20 cellular contexts compared by ENCODE assay signal in the genomic region with DNA sequence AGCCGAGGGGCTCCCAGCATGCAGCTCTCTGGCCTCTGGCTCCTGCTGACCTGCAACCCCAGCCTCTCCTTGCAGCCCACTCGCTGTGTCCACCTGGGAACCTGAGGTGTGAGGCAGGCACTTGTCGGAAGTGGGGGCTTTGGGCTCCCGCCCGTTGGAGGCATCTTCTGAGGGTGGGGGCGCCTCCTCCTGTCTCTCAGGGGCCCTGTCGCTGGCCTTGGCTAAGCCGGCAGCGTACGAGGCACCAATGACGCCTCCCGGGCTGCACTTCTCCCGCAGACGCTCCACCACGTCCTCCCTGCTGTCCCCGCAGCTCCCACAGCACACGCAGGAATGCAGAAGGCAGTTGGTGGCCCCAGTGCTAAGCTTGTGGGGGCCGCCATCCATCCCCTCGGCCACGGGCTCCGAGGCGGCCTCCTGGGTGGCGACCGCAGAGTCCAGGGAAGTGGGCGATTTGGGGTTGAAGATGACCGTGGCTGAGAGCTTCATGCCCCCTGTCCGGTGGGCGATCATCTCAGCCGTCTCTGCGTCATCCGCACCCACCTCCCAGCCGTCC.
"Had no signal": no experiment of that assay in that cellular context is flagged by ENCODE, and none has a peak within 500 bp of the region (broad histone marks: within the 10 kb centered on the region; RNA-seq: fewer than 3 reads in every experiment).

No MANE protein-coding gene starts in this region.

- H3K36me3 ChIP-seq: ascending aorta, brain microvascular endothelial cell, prostate gland had no signal

- H3K27me3 ChIP-seq: ascending aorta, brain microvascular endothelial cell, dorsolateral prefrontal cortex, gastroesophageal sphincter, tibial artery had no signal

- H3K9me3 ChIP-seq: ascending aorta, prostate gland had no signal

- H3K4me3 Mint-ChIP-seq: activated CD8-positive, alpha-beta T cell treated with anti-CD3 and anti-CD28 coated beads, Interleukin-2, amount 10 ng/mL, durations not matched to agents 7 days and 5 days; activated T-helper 1 cell treated with anti-CD3 and anti-CD28 coated beads, Interleukin-12 subunit alpha, Interleukin-12 subunit beta, Interleukin-2, Interleukin-4 antibody, amounts not matched to agents 30 ng/mL and 10 ng/mL and 1 ng/mL, durations not matched to agents 14 hours and 24 hours and 36 hours; mesothelial cell of epicardium; natural killer cell; stimulated activated naive CD8-positive, alpha-beta T cell treated with anti-CD3 and anti-CD28 coated beads, Interleukin-15, Interleukin-2, amounts not matched to agents 100 ng/mL and 50 ng/mL, for 24 hours; T-helper 1 cell treated with Interleukin-12 subunit alpha and Interleukin-12 subunit beta and Interleukin-4 antibody, amounts not matched to agents 30 μg/mL and 1 μg/mL, for 36 hours had no signal

- H3K4me1 ChIP-seq: ascending aorta, prostate gland had no signal

- H3K27me3 Mint-ChIP-seq: stimulated activated naive CD8-positive, alpha-beta T cell treated with anti-CD3 and anti-CD28 coated beads, Interleukin-15, Interleukin-2, amounts not matched to agents 100 ng/mL and 50 ng/mL, for 24 hours had no signal

- DNase-seq: activated CD4-positive, alpha-beta T cell treated with anti-CD3 and anti-CD28 coated beads for 48 hours; activated CD8-positive, alpha-beta T cell treated with anti-CD3 and anti-CD28 coated beads, Interleukin-2, amount 10 ng/mL, durations not matched to agents 7 days and 5 days; brain microvascular endothelial cell; caudate nucleus; hypothalamus; islet precursor cell; left cardiac atrium; natural killer cell; stimulated activated CD4-positive, alpha-beta T cell treated with anti-CD3 and anti-CD28 coated beads, Interleukin-1b, Interleukin-23, amount 100 ng/mL, for 48 hours; T1000 had no signal

- H3K4me3 ChIP-seq: ascending aorta, dorsolateral prefrontal cortex, gastroesophageal sphincter, prostate gland, tibial artery had no signal

- H3K27ac Mint-ChIP-seq: activated CD8-positive, alpha-beta T cell treated with anti-CD3 and anti-CD28 coated beads, Interleukin-2, amount 10 ng/mL, durations not matched to agents 7 days and 5 days; activated T-helper 1 cell treated with anti-CD3 and anti-CD28 coated beads, Interleukin-12 subunit alpha, Interleukin-12 subunit beta, Interleukin-2, Interleukin-4 antibody, amounts not matched to agents 30 ng/mL and 10 ng/mL and 1 ng/mL, durations not matched to agents 14 hours and 24 hours and 36 hours; mesothelial cell of epicardium; natural killer cell; stimulated activated naive CD8-positive, alpha-beta T cell treated with anti-CD3 and anti-CD28 coated beads, Interleukin-15, Interleukin-2, amounts not matched to agents 100 ng/mL and 50 ng/mL, for 24 hours; T-helper 1 cell treated with Interleukin-12 subunit alpha and Interleukin-12 subunit beta and Interleukin-4 antibody, amounts not matched to agents 30 μg/mL and 1 μg/mL, for 36 hours had no signal

- H3K4me1 Mint-ChIP-seq: mesothelial cell of epicardium had no signal

- ATAC-seq: activated CD8-positive, alpha-beta T cell treated with anti-CD3 and anti-CD28 coated beads, Interleukin-2, amount 10 ng/mL, durations not matched to agents 7 days and 5 days; activated naive CD4-positive, alpha-beta T cell treated with anti-CD3 and anti-CD28 coated beads, Interleukin-2, amount 50 U/mL, for 72 hours; gastroesophageal sphincter; left cardiac atrium; natural killer cell had no signal

- H3K36me3 Mint-ChIP-seq: activated naive CD4-positive, alpha-beta T cell treated with anti-CD3 and anti-CD28 coated beads, Interleukin-2, amount 50 U/mL, for 72 hours; mesothelial cell of epicardium had no signal

- H3K9me3 Mint-ChIP-seq: natural killer cell had no signal

- H3K27ac ChIP-seq: ascending aorta, brain microvascular endothelial cell, gastroesophageal sphincter, prostate gland, tibial artery had no signal
